Comparison of ENCODE assay signal across 21 cellular contexts in the genomic region with DNA sequence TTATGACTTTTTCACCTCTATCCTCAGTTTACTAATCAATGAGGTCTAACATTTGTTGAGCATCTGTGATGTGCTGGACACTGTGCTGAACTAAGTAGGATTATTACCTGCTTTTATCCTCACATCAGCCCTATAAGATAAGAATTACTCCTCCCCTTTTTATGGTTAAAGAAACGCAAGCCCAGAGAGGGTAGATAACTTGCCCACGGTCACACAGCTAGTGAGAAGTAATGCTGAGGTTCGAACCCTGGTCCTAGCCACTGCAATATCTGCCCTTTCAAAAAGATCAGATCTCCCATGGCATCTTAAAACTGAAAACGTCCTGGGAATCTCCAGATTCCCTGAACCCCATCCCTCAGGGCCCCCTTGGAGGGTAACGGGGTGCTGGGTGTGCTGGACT.
A peak's percentile ranks its signal among the peaks of the same experiment; 100 is the strongest.
DNase-seq lines count a peak whose midpoint lies in the region; ATAC-seq and TF ChIP-seq lines count a peak whose summit lies in the region.
"Had no signal": no experiment of that assay in that cellular context is flagged by ENCODE, and none has a peak within 500 bp of the region (broad histone marks: within the 10 kb centered on the region; RNA-seq: fewer than 3 reads in every experiment).

No MANE protein-coding gene starts in this region.

- no TSS peak for BruUV-seq in HCT116 (replicated peaks; lab: Mats Ljungman, UMichigan)

- no peak overlapping the region for H3K4me3 ChIP-seq in HCT116 (replicated peaks in 1 of 2; ENCODE audit: low read depth in 1 of 2, low read length in 2 of 2)
- no peak overlapping the region for H3K4me3 ChIP-seq in ectodermal cell (ENCODE audit: insufficient read depth, low read depth, low read length)
- no peak overlapping the region for H3K4me3 ChIP-seq in smooth muscle cell
- no peak overlapping the region for H3K4me3 ChIP-seq in CD8-positive, alpha-beta T cell (ENCODE audit: low read depth, low read length)
- H3K4me3 ChIP-seq: Peyer's patch had no signal

- H3K36me3 ChIP-seq in HCT116 (ENCODE audit: control insufficient read depth in 1 of 2, insufficient read depth in 2 of 2, low read length in 2 of 2) (no peaks in the 10 kb centered on the region), ectodermal cell (ENCODE audit: control insufficient read depth, insufficient read depth, low read length) (no peaks in the 10 kb centered on the region), smooth muscle cell (ENCODE audit: low read depth) (no peaks in the 10 kb centered on the region)
- no peaks in the 10 kb centered on the region for H3K36me3 ChIP-seq in CD8-positive, alpha-beta T cell (ENCODE audit: insufficient read depth, low read length)
- H3K36me3 ChIP-seq: Peyer's patch had no signal

- H3K4me1 Mint-ChIP-seq in activated CD4-positive, alpha-beta T cell treated with anti-CD3 and anti-CD28 coated beads for 36 hours: peaks cover 14% of the 10 kb centered on the region
- no peaks in the 10 kb centered on the region for H3K4me1 Mint-ChIP-seq in activated CD4-positive, alpha-beta T cell treated with anti-CD3 and anti-CD28 coated beads, Interleukin-2, amount 10 ng/mL, durations not matched to agents 7 days and 5 days
- no peaks in the 10 kb centered on the region for H3K4me1 Mint-ChIP-seq in CD8-positive, alpha-beta T cell (ENCODE audit: low read depth)
- H3K4me1 Mint-ChIP-seq in naive thymus-derived CD8-positive, alpha-beta T cell: peaks cover 0 to 3% (median 1%) of the 10 kb centered on the region in 4 donors

- H3K9me3 ChIP-seq in HCT116 (ENCODE audit: control insufficient read depth in 1 of 2, insufficient read depth in 1 of 2, low read depth in 1 of 2, low read length in 2 of 2) (no peaks in the 10 kb centered on the region), ectodermal cell (ENCODE audit: control insufficient read depth, low read length) (no peaks in the 10 kb centered on the region), smooth muscle cell (replicated peaks; ENCODE audit: low read depth) (no peaks in the 10 kb centered on the region)
- H3K9me3 ChIP-seq in CD8-positive, alpha-beta T cell (ENCODE audit: low read length): no peaks in the 10 kb centered on the region
- H3K9me3 ChIP-seq: Peyer's patch had no signal

- no peaks in the 10 kb centered on the region for H4K20me1 ChIP-seq in HCT116 (ENCODE audit: insufficient read depth)
- H4K20me1 ChIP-seq in smooth muscle cell (ENCODE audit: low read depth): no peaks in the 10 kb centered on the region

- no peaks in the 10 kb centered on the region for H3K36me3 Mint-ChIP-seq in activated CD4-positive, alpha-beta T cell treated with anti-CD3 and anti-CD28 coated beads for 36 hours (ENCODE audit: low read depth)
- no peaks in the 10 kb centered on the region for H3K36me3 Mint-ChIP-seq in activated CD4-positive, alpha-beta T cell treated with anti-CD3 and anti-CD28 coated beads, Interleukin-2, amount 10 ng/mL, durations not matched to agents 7 days and 5 days (ENCODE audit: low read depth)
- no peaks in the 10 kb centered on the region for H3K36me3 Mint-ChIP-seq in CD8-positive, alpha-beta T cell
- H3K36me3 Mint-ChIP-seq in naive thymus-derived CD8-positive, alpha-beta T cell: no peaks in the 10 kb centered on the region

- H3K9me3 Mint-ChIP-seq in activated CD4-positive, alpha-beta T cell treated with anti-CD3 and anti-CD28 coated beads for 36 hours (ENCODE audit: low read depth): no peaks in the 10 kb centered on the region
- no peaks in the 10 kb centered on the region for H3K9me3 Mint-ChIP-seq in activated CD4-positive, alpha-beta T cell treated with anti-CD3 and anti-CD28 coated beads, Interleukin-2, amount 10 ng/mL, durations not matched to agents 7 days and 5 days
- H3K9me3 Mint-ChIP-seq in CD8-positive, alpha-beta T cell: no peaks in the 10 kb centered on the region
- no peaks in the 10 kb centered on the region for H3K9me3 Mint-ChIP-seq in naive thymus-derived CD8-positive, alpha-beta T cell
- H3K9me3 Mint-ChIP-seq: H9 had no signal

- DNase-seq in activated CD4-positive, alpha-beta T cell treated with anti-CD3 and anti-CD28 coated beads for 36 hours: no peak
- DNase-seq in activated CD4-positive, alpha-beta T cell treated with anti-CD3 and anti-CD28 coated beads, Interleukin-2, amount 10 ng/mL, durations not matched to agents 7 days and 5 days: no peak
- DNase-seq in HCT116 (ENCODE audit: low read depth, low spot score) (no peak), smooth muscle cell (lab: John Stamatoyannopoulos, UW; ENCODE audit: unreplicated experiment) (no peak), DMS114 treated with DMSO at 0.1 percent for 48 hours (lab: John Stamatoyannopoulos, UW; ENCODE audit: unreplicated experiment) (no peak)
- no peak for DNase-seq in CD8-positive, alpha-beta T cell
- DNase-seq in naive thymus-derived CD8-positive, alpha-beta T cell: no peak
- DNase-seq: COR-L47, DMS 273 treated with DMSO at 0.1 percent for 48 hours, H9, MM.1S, NCI-H1092 treated with DMSO at 0.1 percent for 48 hours, NCI-H146, NCI-H2081, NCI-H2171 treated with DMSO at 0.1 percent for 48 hours, NCI-H446, NCI-H526 treated with DMSO at 0.1 percent for 48 hours, Peyer's patch had no signal

- TF ChIP-seq POLR2A in HCT116 (IDR thresholded peaks at IDR 0.05; ENCODE audit: borderline replicate concordance, extremely low read depth, insufficient read depth, insufficient read length): no peak

- no peak overlapping the region for H3K9ac ChIP-seq in HCT116 (ENCODE audit: low read length)
- H3K9ac ChIP-seq in smooth muscle cell (ENCODE audit: low read depth): no peak overlapping the region

- H3K27ac ChIP-seq in HCT116 (ENCODE audit: low read depth, low read length) (no peak overlapping the region), ectodermal cell (ENCODE audit: insufficient read depth, low read depth, low read length, poor library complexity, severe bottlenecking) (peak overlapping the region; percentile 8), smooth muscle cell (ENCODE audit: low read depth) (peak overlapping the region; percentile 68)
- no peak overlapping the region for H3K27ac ChIP-seq in CD8-positive, alpha-beta T cell (ENCODE audit: low read depth, low read length)
- H3K27ac ChIP-seq: 22Rv1, Peyer's patch had no signal

- H2AFZ ChIP-seq in HCT116 (ENCODE audit: low read depth, low read length, poor library complexity, severe bottlenecking) (no peak overlapping the region), smooth muscle cell (ENCODE audit: low read depth) (no peak overlapping the region)

- H3K27ac Mint-ChIP-seq in activated CD4-positive, alpha-beta T cell treated with anti-CD3 and anti-CD28 coated beads for 36 hours: peak overlapping the region; percentile 37
- no peak overlapping the region for H3K27ac Mint-ChIP-seq in activated CD4-positive, alpha-beta T cell treated with anti-CD3 and anti-CD28 coated beads, Interleukin-2, amount 10 ng/mL, durations not matched to agents 7 days and 5 days
- H3K27ac Mint-ChIP-seq in CD8-positive, alpha-beta T cell: no peak overlapping the region
- no peak overlapping the region for H3K27ac Mint-ChIP-seq in naive thymus-derived CD8-positive, alpha-beta T cell
- H3K27ac Mint-ChIP-seq: B cell, H9 had no signal

- intact Hi-C loops in activated CD4-positive, alpha-beta T cell treated with anti-CD3 and anti-CD28 coated beads for 36 hours (cut with DNase I, micrococcal nuclease): loop anchor here (2.0 to 10.0 kb wide), 2 partner anchors 282 to 286 kb away; a partner anchor contains a TSS
- intact Hi-C loops in HCT116 (cut with micrococcal nuclease): loop anchor here (10.0 kb wide), 1 partner anchor 286 kb away; a partner anchor contains a TSS
- intact Hi-C loops in CD8-positive, alpha-beta T cell (cut with DNase I, micrococcal nuclease): no loop called here

- no peaks in the 10 kb centered on the region for H3K9me2 ChIP-seq in HCT116 (ENCODE audit: insufficient read depth)

- H3K27me3 Mint-ChIP-seq in activated CD4-positive, alpha-beta T cell treated with anti-CD3 and anti-CD28 coated beads for 36 hours: no peaks in the 10 kb centered on the region
- H3K27me3 Mint-ChIP-seq in activated CD4-positive, alpha-beta T cell treated with anti-CD3 and anti-CD28 coated beads, Interleukin-2, amount 10 ng/mL, durations not matched to agents 7 days and 5 days: no peaks in the 10 kb centered on the region
- H3K27me3 Mint-ChIP-seq in CD8-positive, alpha-beta T cell (ENCODE audit: low read depth): no peaks in the 10 kb centered on the region
- no peaks in the 10 kb centered on the region for H3K27me3 Mint-ChIP-seq in naive thymus-derived CD8-positive, alpha-beta T cell
- H3K27me3 Mint-ChIP-seq: B cell had no signal

- H3K4me2 ChIP-seq in HCT116 (ENCODE audit: low read length) (peak overlapping the region; percentile 2; the same call in 1 of the 2 replicates), smooth muscle cell (peak overlapping the region; percentile 44)

- POLR2A ChIA-PET in activated CD4-positive, alpha-beta T cell treated with anti-CD3 and anti-CD28 coated beads for 36 hours (lab: Charles Lee): no interaction called here
- POLR2A ChIA-PET in activated CD4-positive, alpha-beta T cell treated with anti-CD3 and anti-CD28 coated beads, Interleukin-2, amount 10 ng/mL, durations not matched to agents 7 days and 5 days (lab: Charles Lee): no interaction called here
- POLR2A ChIA-PET in HCT116 (lab: Charles Lee): no interaction called here
- POLR2A ChIA-PET in CD8-positive, alpha-beta T cell (lab: Charles Lee): no interaction called here
- POLR2A ChIA-PET in naive thymus-derived CD8-positive, alpha-beta T cell (lab: Charles Lee): no interaction called here

- no peak overlapping the region for H3K4me3 Mint-ChIP-seq in activated CD4-positive, alpha-beta T cell treated with anti-CD3 and anti-CD28 coated beads for 36 hours
- H3K4me3 Mint-ChIP-seq in activated CD4-positive, alpha-beta T cell treated with anti-CD3 and anti-CD28 coated beads, Interleukin-2, amount 10 ng/mL, durations not matched to agents 7 days and 5 days: no peak overlapping the region
- no peak overlapping the region for H3K4me3 Mint-ChIP-seq in CD8-positive, alpha-beta T cell
- no peak overlapping the region for H3K4me3 Mint-ChIP-seq in naive thymus-derived CD8-positive, alpha-beta T cell
- H3K4me3 Mint-ChIP-seq: B cell, H9 had no signal

- CTCF ChIA-PET in activated CD4-positive, alpha-beta T cell treated with anti-CD3 and anti-CD28 coated beads for 36 hours (lab: Charles Lee): no interaction called here
- CTCF ChIA-PET in activated CD4-positive, alpha-beta T cell treated with anti-CD3 and anti-CD28 coated beads, Interleukin-2, amount 10 ng/mL, durations not matched to agents 7 days and 5 days (lab: Charles Lee): interaction anchor here (1.3 to 1.4 kb wide), 2 partner anchors 31 to 282 kb away, joined by 3 read pairs; a partner anchor contains a TSS
- CTCF ChIA-PET in HCT116 (lab: Charles Lee): interaction anchor here (0.9 kb wide), 1 partner anchor 25 kb away, joined by 3 read pairs; no protein-coding TSS in a partner anchor
- CTCF ChIA-PET in CD8-positive, alpha-beta T cell (lab: Charles Lee): interaction anchor here (0.7 to 2.1 kb wide), 2 partner anchors 14 to 32 kb away, joined by 3 to 9 read pairs; no protein-coding TSS in a partner anchor

- RAD21 ChIA-PET in HCT116 (lab: Charles Lee; ENCODE audit: low non-redundant PET in 1 of 2, low total read pairs in 2 of 2, uncharacterized antibody in 2 of 2, unreplicated experiment in 2 of 2): no interaction called here

- no peak for TF ChIP-seq CTCF in HCT116 (IDR thresholded peaks at IDR 0.05 in 2 of 3, conservative IDR thresholded peaks at IDR 0.05 in 1 of 3; ENCODE audit: borderline replicate concordance in 1 of 3, insufficient read depth in 1 of 3, low read depth in 2 of 3, low read length in 2 of 3)
- TF ChIP-seq CTCF in smooth muscle cell (IDR thresholded peaks at IDR 0.05; ENCODE audit: borderline replicate concordance, insufficient read depth, poor library complexity, severe bottlenecking): no peak
- TF ChIP-seq CTCF in CD8-positive, alpha-beta T cell (IDR thresholded peaks at IDR 0.05): no peak

- H3F3A ChIP-seq in smooth muscle cell (ENCODE audit: low read depth): peaks cover 7% of the 10 kb centered on the region

- 88 to 90% methylated on average over 5 of the region's 5 CpGs for WGBS in ectodermal cell, 2 experiments
- 79% methylated on average over 5 of the region's 5 CpGs for WGBS in smooth muscle cell (ENCODE audit: low lambda C conversion rate)

- no peaks in the 10 kb centered on the region for H3K27me3 ChIP-seq in HCT116 (ENCODE audit: insufficient read depth, low read length)
- H3K27me3 ChIP-seq in ectodermal cell (ENCODE audit: control insufficient read depth, insufficient read depth, low read length, poor library complexity, severe bottlenecking): no peaks in the 10 kb centered on the region
- no peaks in the 10 kb centered on the region for H3K27me3 ChIP-seq in smooth muscle cell (ENCODE audit: low read depth)
- H3K27me3 ChIP-seq in CD8-positive, alpha-beta T cell (ENCODE audit: insufficient read depth, low read length): no peaks in the 10 kb centered on the region
- H3K27me3 ChIP-seq: Peyer's patch had no signal

- H3K79me2 ChIP-seq in HCT116 (ENCODE audit: insufficient read depth, low read length) (no peaks in the 10 kb centered on the region), smooth muscle cell (ENCODE audit: low read depth) (no peaks in the 10 kb centered on the region)

- H3K4me1 ChIP-seq in HCT116 (ENCODE audit: control insufficient read depth in 1 of 2, insufficient read depth in 2 of 2, low read length in 2 of 2): peaks cover 16 to 17% of the 10 kb centered on the region in 2 experiments; a peak in 3 of 4 replicates
- peaks cover 11% of the 10 kb centered on the region for H3K4me1 ChIP-seq in ectodermal cell (ENCODE audit: control insufficient read depth, insufficient read depth, low read length)
- peaks cover 25% of the 10 kb centered on the region for H3K4me1 ChIP-seq in smooth muscle cell (ENCODE audit: low read depth)
- H3K4me1 ChIP-seq in CD8-positive, alpha-beta T cell (ENCODE audit: insufficient read depth, low read length): no peaks in the 10 kb centered on the region

- ATAC-seq in activated CD4-positive, alpha-beta T cell treated with anti-CD3 and anti-CD28 coated beads for 36 hours: no peak
- no peak for ATAC-seq in HCT116
- no peak for ATAC-seq in CD8-positive, alpha-beta T cell
- ATAC-seq in naive thymus-derived CD8-positive, alpha-beta T cell: no peak

- no peak for TF ChIP-seq RAD21 in HCT116 (IDR thresholded peaks at IDR 0.05; ENCODE audit: low read depth)

Comparison
In these comparisons a context has a peak if more than half of its experiments do, and no peak if none do; other contexts are left out.
1. H3K27ac ChIP-seq: peak in ectodermal cell (single experiment) and smooth muscle cell (single experiment); none in HCT116 (single experiment) and CD8-positive, alpha-beta T cell (single experiment).
2. intact Hi-C loops: an anchor here in activated CD4-positive, alpha-beta T cell treated with anti-CD3 and anti-CD28 coated beads for 36 hours (2.0 to 10.0 kb wide) and HCT116 (10.0 kb wide); none called in CD8-positive, alpha-beta T cell.